ENCODE assay signal across 22 cellular contexts in genomic region chr11:73159981-73160777, GRCh38. TPM values are rescaled to one million over a fixed set of nuclear protein-coding genes. Genes with fewer than 3 reads are reported as not detected.
DNase-seq lines count a peak whose midpoint lies in the region; ATAC-seq and TF ChIP-seq lines count a peak whose summit lies in the region.
"Had no signal": no experiment of that assay in that cellular context is flagged by ENCODE, and none has a peak within 500 bp of the region (broad histone marks: within the 10 kb centered on the region; RNA-seq: fewer than 3 reads in every experiment).

No MANE protein-coding gene starts in this region.

- H3K9me3 ChIP-seq in heart right ventricle (no peaks in the 10 kb centered on the region), tibial artery (no peaks in the 10 kb centered on the region)
- H3K9me3 ChIP-seq: body of pancreas, gastrocnemius medialis, left lung, pancreas, Peyer's patch, thyroid gland had no signal

- H3K36me3 Mint-ChIP-seq in memory B cell: no peaks in the 10 kb centered on the region
- H3K36me3 Mint-ChIP-seq: activated naive CD4-positive, alpha-beta T cell treated with anti-CD3 and anti-CD28 coated beads, Interleukin-2, amount 50 U/mL, for 24 hours had no signal

- H3K27ac Mint-ChIP-seq in memory B cell: peak overlapping the region; percentile 89
- H3K27ac Mint-ChIP-seq: activated naive CD4-positive, alpha-beta T cell treated with anti-CD3 and anti-CD28 coated beads, Interleukin-2, amount 50 U/mL, for 24 hours had no signal

- H3K4me1 ChIP-seq in heart right ventricle: peaks cover 6 to 67% (median 41%) of the 10 kb centered on the region in 9 donors
- H3K4me1 ChIP-seq in tibial artery: peaks cover 0 to 40% (median 32%) of the 10 kb centered on the region in 4 donors
- H3K4me1 ChIP-seq: body of pancreas, pancreas had no signal

- ATAC-seq in heart right ventricle: no peak
- no peak for ATAC-seq in left cardiac atrium
- ATAC-seq in memory B cell (ENCODE audit: low read depth): no peak
- ATAC-seq in HG02884 (IDR thresholded peaks at IDR 0.05; ENCODE audit: unreplicated experiment): no peak
- ATAC-seq in GM18867 (IDR thresholded peaks at IDR 0.05; ENCODE audit: unreplicated experiment): no peak
- ATAC-seq: body of pancreas, gastrocnemius medialis, left lung, pancreas, SK-N-SH treated with all-trans-retinoic acid at 6 μM for 48 hours had no signal

- intact Hi-C loops in heart right ventricle (cut with DNase I) (no loop called here), left cardiac atrium (cut with DNase I) (no loop called here), tibial artery (cut with DNase I; ENCODE audit: low total_unique reads) (no loop called here)

- H3K27me3 Mint-ChIP-seq in memory B cell: no peaks in the 10 kb centered on the region
- H3K27me3 Mint-ChIP-seq: activated naive CD4-positive, alpha-beta T cell treated with anti-CD3 and anti-CD28 coated beads, Interleukin-2, amount 50 U/mL, for 24 hours had no signal

- H3K36me3 ChIP-seq in heart right ventricle: no peaks in the 10 kb centered on the region
- no peaks in the 10 kb centered on the region for H3K36me3 ChIP-seq in tibial artery
- H3K36me3 ChIP-seq: gastrocnemius medialis, left lung, pancreas, Peyer's patch, thyroid gland had no signal

- H3K27ac ChIP-seq in heart right ventricle (peak overlapping the region in 8 of 10 donors; percentile 81 to 89 (median 86)), tibial artery (peak overlapping the region; percentile 61 to 81)
- H3K27ac ChIP-seq: body of pancreas, epithelial cell of prostate, gastrocnemius medialis, left lung, pancreas, thyroid gland had no signal

- no peak overlapping the region for H3K4me3 Mint-ChIP-seq in memory B cell
- H3K4me3 Mint-ChIP-seq: activated naive CD4-positive, alpha-beta T cell treated with anti-CD3 and anti-CD28 coated beads, Interleukin-2, amount 50 U/mL, for 24 hours had no signal

- 75 to 76% methylated on average over 11 of the region's 11 CpGs for WGBS in heart right ventricle, 2 donors

- DNase-seq in heart right ventricle (no peak), left cardiac atrium (no peak), memory B cell (ENCODE audit: low spot score in 2 of 2) (no peak), tibial artery (peak in 1 of 2 donors; percentile 44), SIG-M5 treated with dmso at 0.1 percent for 504 hours (lab: John Stamatoyannopoulos, UW; ENCODE audit: unreplicated experiment) (no peak)
- DNase-seq in activated CD8-positive, alpha-beta memory T cell treated with anti-CD3 and anti-CD28 coated beads, Interleukin-2, amount 50 U/mL, for 48 hours: peak; percentile 29
- DNase-seq: activated CD4-positive, alpha-beta T cell treated with anti-CD3 and anti-CD28 coated beads, Interleukin-2, amount 50 U/mL, for 1 hour; body of pancreas; cortex of kidney; GOT3; left lung; NCI-H1436; pancreas; stimulated activated CD4-positive, alpha-beta T cell treated with anti-CD3 and anti-CD28 coated beads, Interleukin-4, amount 100 ng/mL, for 4 hours; thyroid gland had no signal

- H3K27me3 ChIP-seq in heart right ventricle (no peaks in the 10 kb centered on the region), tibial artery (no peaks in the 10 kb centered on the region)
- H3K27me3 ChIP-seq: body of pancreas, gastrocnemius medialis, left lung, pancreas, Peyer's patch, thyroid gland had no signal

- H3K4me3 ChIP-seq in heart right ventricle: no peak overlapping the region
- H3K4me3 ChIP-seq in tibial artery: no peak overlapping the region
- H3K4me3 ChIP-seq: body of pancreas, gastrocnemius medialis, left lung, pancreas, Peyer's patch, thyroid gland had no signal

- TF ChIP-seq CTCF in heart right ventricle (IDR thresholded peaks at IDR 0.05) (no peak), tibial artery (IDR thresholded peaks at IDR 0.05) (no peak)

- H3K9me3 Mint-ChIP-seq in memory B cell: no peaks in the 10 kb centered on the region
- H3K9me3 Mint-ChIP-seq: activated naive CD4-positive, alpha-beta T cell treated with anti-CD3 and anti-CD28 coated beads, Interleukin-2, amount 50 U/mL, for 24 hours had no signal

- H3K4me1 Mint-ChIP-seq in memory B cell: peaks cover 67% of the 10 kb centered on the region

RNA-seq across cellular contexts. Expression of gene FCHSD2, which starts 18.1 kb away (rescaled TPM):
- total RNA-seq in heart right ventricle: 10 to 100 TPM; 28.1 to 48.4 (median 39.0) TPM
- polyA plus RNA-seq in heart right ventricle: 10 to 100 TPM; 16.1 to 17.1 TPM
- 10 to 100 TPM; 36.0 to 48.0 TPM for total RNA-seq in left cardiac atrium

RNA-seq across cellular contexts. Expression of gene P2RY2, which starts 57.9 kb away (rescaled TPM):
- total RNA-seq in heart right ventricle: 10 to 100 TPM in 8 of 10 donors, 1 to 10 TPM in 2; 9.5 to 37.5 (median 12.7) TPM
- 1 to 10 TPM; 7.1 to 8.2 TPM for polyA plus RNA-seq in heart right ventricle
- 10 to 100 TPM; 12.0 to 16.5 TPM for total RNA-seq in left cardiac atrium
